ENCODE assay signal across 2 cellular contexts in the genomic region with DNA sequence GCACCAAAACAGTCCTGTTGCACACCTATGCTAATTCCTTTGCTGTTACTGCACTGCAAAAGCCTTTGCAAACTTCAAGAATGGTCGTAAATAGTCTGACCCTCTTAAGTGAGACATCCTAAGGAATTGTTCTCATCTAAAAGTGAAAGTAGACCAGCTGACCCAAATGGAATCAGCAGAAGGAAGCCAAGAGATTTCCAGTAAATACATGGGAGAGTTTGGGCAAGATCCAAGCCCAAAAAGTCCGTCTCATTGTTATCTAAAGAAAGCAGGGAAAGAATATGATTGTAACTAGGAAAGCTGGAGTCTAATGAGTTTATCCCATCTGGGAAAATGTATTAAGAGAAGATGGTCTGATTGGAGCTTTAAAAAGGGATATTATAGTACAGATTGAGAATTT.
TF ChIP-seq lines count a peak whose summit lies in the region.

No MANE protein-coding gene starts in this region.

TF ChIP-seq in IMR-90, 13 proteins besides CTCF, POLR2A, EP300 and RAD21:
- no peak for TF ChIP-seq NFE2L2 (IDR thresholded peaks at IDR 0.05; ENCODE audit: low read depth, low read length)

TF ChIP-seq in HepG2, 621 proteins besides CTCF, POLR2A, EP300 and RAD21:
- TF ChIP-seq EEA1 (CRISPR knock-in tag; IDR thresholded peaks at IDR 0.05; ENCODE audit: borderline replicate concordance): no peak
- TF ChIP-seq, protein P1, sequence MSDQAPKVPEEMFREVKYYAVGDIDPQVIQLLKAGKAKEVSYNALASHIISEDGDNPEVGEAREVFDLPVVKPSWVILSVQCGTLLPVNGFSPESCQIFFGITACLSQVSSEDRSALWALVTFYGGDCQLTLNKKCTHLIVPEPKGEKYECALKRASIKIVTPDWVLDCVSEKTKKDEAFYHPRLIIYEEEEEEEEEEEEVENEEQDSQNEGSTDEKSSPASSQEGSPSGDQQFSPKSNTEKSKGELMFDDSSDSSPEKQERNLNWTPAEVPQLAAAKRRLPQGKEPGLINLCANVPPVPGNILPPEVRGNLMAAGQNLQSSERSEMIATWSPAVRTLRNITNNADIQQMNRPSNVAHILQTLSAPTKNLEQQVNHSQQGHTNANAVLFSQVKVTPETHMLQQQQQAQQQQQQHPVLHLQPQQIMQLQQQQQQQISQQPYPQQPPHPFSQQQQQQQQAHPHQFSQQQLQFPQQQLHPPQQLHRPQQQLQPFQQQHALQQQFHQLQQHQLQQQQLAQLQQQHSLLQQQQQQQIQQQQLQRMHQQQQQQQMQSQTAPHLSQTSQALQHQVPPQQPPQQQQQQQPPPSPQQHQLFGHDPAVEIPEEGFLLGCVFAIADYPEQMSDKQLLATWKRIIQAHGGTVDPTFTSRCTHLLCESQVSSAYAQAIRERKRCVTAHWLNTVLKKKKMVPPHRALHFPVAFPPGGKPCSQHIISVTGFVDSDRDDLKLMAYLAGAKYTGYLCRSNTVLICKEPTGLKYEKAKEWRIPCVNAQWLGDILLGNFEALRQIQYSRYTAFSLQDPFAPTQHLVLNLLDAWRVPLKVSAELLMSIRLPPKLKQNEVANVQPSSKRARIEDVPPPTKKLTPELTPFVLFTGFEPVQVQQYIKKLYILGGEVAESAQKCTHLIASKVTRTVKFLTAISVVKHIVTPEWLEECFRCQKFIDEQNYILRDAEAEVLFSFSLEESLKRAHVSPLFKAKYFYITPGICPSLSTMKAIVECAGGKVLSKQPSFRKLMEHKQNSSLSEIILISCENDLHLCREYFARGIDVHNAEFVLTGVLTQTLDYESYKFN (CRISPR knock-in tag; conservative IDR thresholded peaks at IDR 0.05): no peak
- TF ChIP-seq, protein P2, sequence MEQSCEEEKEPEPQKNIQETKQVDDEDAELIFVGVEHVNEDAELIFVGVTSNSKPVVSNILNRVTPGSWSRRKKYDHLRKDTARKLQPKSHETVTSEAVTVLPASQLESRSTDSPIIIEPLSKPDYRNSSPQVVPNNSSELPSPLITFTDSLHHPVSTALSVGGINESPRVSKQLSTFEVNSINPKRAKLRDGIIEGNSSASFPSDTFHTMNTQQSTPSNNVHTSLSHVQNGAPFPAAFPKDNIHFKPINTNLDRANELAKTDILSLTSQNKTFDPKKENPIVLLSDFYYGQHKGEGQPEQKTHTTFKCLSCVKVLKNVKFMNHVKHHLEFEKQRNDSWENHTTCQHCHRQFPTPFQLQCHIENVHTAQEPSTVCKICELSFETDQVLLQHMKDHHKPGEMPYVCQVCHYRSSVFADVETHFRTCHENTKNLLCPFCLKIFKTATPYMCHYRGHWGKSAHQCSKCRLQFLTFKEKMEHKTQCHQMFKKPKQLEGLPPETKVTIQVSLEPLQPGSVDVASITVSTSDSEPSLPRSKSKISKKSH (CRISPR knock-in tag; IDR thresholded peaks at IDR 0.05; ENCODE audit: borderline replicate concordance): no peak
- TF ChIP-seq, protein P3, sequence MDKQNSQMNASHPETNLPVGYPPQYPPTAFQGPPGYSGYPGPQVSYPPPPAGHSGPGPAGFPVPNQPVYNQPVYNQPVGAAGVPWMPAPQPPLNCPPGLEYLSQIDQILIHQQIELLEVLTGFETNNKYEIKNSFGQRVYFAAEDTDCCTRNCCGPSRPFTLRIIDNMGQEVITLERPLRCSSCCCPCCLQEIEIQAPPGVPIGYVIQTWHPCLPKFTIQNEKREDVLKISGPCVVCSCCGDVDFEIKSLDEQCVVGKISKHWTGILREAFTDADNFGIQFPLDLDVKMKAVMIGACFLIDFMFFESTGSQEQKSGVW (CRISPR knock-in tag; IDR thresholded peaks at IDR 0.05; ENCODE audit: borderline replicate concordance): no peak
- TF ChIP-seq ZNF530 (CRISPR knock-in tag; IDR thresholded peaks at IDR 0.05; ENCODE audit: low read depth): no peak
- TF ChIP-seq KDM2A (CRISPR knock-in tag; IDR thresholded peaks at IDR 0.05; ENCODE audit: borderline replicate concordance, low read depth): no peak
- TF ChIP-seq FLYWCH1 (CRISPR knock-in tag; IDR thresholded peaks at IDR 0.05): no peak
- TF ChIP-seq HHEX (CRISPR knock-in tag; IDR thresholded peaks at IDR 0.05): no peak
- TF ChIP-seq, protein P4, sequence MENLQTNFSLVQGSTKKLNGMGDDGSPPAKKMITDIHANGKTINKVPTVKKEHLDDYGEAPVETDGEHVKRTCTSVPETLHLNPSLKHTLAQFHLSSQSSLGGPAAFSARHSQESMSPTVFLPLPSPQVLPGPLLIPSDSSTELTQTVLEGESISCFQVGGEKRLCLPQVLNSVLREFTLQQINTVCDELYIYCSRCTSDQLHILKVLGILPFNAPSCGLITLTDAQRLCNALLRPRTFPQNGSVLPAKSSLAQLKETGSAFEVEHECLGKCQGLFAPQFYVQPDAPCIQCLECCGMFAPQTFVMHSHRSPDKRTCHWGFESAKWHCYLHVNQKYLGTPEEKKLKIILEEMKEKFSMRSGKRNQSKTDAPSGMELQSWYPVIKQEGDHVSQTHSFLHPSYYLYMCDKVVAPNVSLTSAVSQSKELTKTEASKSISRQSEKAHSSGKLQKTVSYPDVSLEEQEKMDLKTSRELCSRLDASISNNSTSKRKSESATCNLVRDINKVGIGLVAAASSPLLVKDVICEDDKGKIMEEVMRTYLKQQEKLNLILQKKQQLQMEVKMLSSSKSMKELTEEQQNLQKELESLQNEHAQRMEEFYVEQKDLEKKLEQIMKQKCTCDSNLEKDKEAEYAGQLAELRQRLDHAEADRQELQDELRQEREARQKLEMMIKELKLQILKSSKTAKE (CRISPR knock-in tag; IDR thresholded peaks at IDR 0.05; ENCODE audit: borderline replicate concordance): no peak
